8 cellular contexts compared by ENCODE assay signal in genomic region chr13:108495686-108496363, GRCh38.
DNase-seq lines count a peak whose midpoint lies in the region; ATAC-seq and TF ChIP-seq lines count a peak whose summit lies in the region.

No MANE protein-coding gene starts in this region.

- CTCF ChIA-PET in A673 (lab: Charles Lee): interaction anchor here (0.6 to 0.8 kb wide), 3 partner anchors 338 to 403 kb away, joined by 3 to 4 read pairs (median 3); no protein-coding TSS in a partner anchor

- H3K36me3 ChIP-seq in A673 (ENCODE audit: insufficient read depth, low read length, poor library complexity, severe bottlenecking): no peaks in the 10 kb centered on the region
- no peaks in the 10 kb centered on the region for H3K36me3 ChIP-seq in MG63
- H3K36me3 ChIP-seq in muscle layer of duodenum (ENCODE audit: control insufficient read depth in 1 of 2, insufficient read depth in 2 of 2, low read length in 2 of 2): no peaks in the 10 kb centered on the region
- H3K36me3 ChIP-seq in ovary: no peaks in the 10 kb centered on the region
- no peaks in the 10 kb centered on the region for H3K36me3 ChIP-seq in psoas muscle (ENCODE audit: insufficient read depth in 1 of 2, low read depth in 1 of 2)

- no peak overlapping the region for H3K27ac ChIP-seq in A673 (ENCODE audit: low read depth, low read length, poor library complexity, severe bottlenecking)
- no peak overlapping the region for H3K27ac ChIP-seq in muscle layer of duodenum (ENCODE audit: low read length)
- H3K27ac ChIP-seq in ovary: no peak overlapping the region
- H3K27ac ChIP-seq in psoas muscle: no peak overlapping the region

- WGBS in ovary, 3 donors: 1 to 2% (median 1%) methylated on average over 43 to 84 of the region's 84 CpGs
- 1% methylated on average over 38 to 84 of the region's 84 CpGs for WGBS in psoas muscle, 3 donors

- TF ChIP-seq POLR2A in ovary (IDR thresholded peaks at IDR 0.05): no peak

- no peaks in the 10 kb centered on the region for H3K9me3 ChIP-seq in A673 (ENCODE audit: low read depth, low read length, poor library complexity, severe bottlenecking)
- no peaks in the 10 kb centered on the region for H3K9me3 ChIP-seq in MG63
- no peaks in the 10 kb centered on the region for H3K9me3 ChIP-seq in muscle layer of duodenum (ENCODE audit: control insufficient read depth in 1 of 2, low read length in 2 of 2)
- no peaks in the 10 kb centered on the region for H3K9me3 ChIP-seq in ovary
- H3K9me3 ChIP-seq in psoas muscle: no peaks in the 10 kb centered on the region

- H3K27me3 ChIP-seq in A673 (replicated peaks; ENCODE audit: insufficient read depth, low read depth, low read length, poor library complexity) (peaks cover 37% of the 10 kb centered on the region), MG63 (no peaks in the 10 kb centered on the region), muscle layer of duodenum (ENCODE audit: low read depth, low read length) (no peaks in the 10 kb centered on the region), ovary (no peaks in the 10 kb centered on the region), psoas muscle (ENCODE audit: insufficient read depth in 3 of 3, low read length in 2 of 3) (peaks cover 0 to 31% (median 4%) of the 10 kb centered on the region in 3 donors)

- H3K4me1 ChIP-seq in A673 (ENCODE audit: insufficient read depth, low read length, poor library complexity, severe bottlenecking) (peaks cover 9% of the 10 kb centered on the region), muscle layer of duodenum (ENCODE audit: control insufficient read depth in 1 of 2, insufficient read depth in 2 of 2, low read length in 2 of 2) (peaks cover 0 to 17% of the 10 kb centered on the region in 2 donors), ovary (ENCODE audit: insufficient read depth) (no peaks in the 10 kb centered on the region), psoas muscle (no peaks in the 10 kb centered on the region)

- H3K4me3 ChIP-seq in A673 (ENCODE audit: low read depth, low read length, poor library complexity, severe bottlenecking): peak overlapping the region; percentile 47
- H3K4me3 ChIP-seq in MG63: peak overlapping the region; percentile 50
- H3K4me3 ChIP-seq in choroid plexus epithelial cell (ENCODE audit: low read depth, low read length): peak overlapping the region; percentile 51
- H3K4me3 ChIP-seq in muscle layer of duodenum (ENCODE audit: low read depth in 1 of 2, low read length in 2 of 2): peak overlapping the region; percentile 18 to 64
- H3K4me3 ChIP-seq in ovary: no peak overlapping the region
- H3K4me3 ChIP-seq in psoas muscle: no peak overlapping the region

- peak; percentile 5 for DNase-seq in A673 (ENCODE audit: low spot score)
- DNase-seq in MG63: peak; percentile 32
- peak; percentile 23 for DNase-seq in choroid plexus epithelial cell (ENCODE audit: low read depth)
- DNase-seq in ovary: no peak
- DNase-seq in psoas muscle: no peak
- DNase-seq in NK-92 (lab: John Stamatoyannopoulos, UW; ENCODE audit: unreplicated experiment): no peak

- intact Hi-C loops in A673 (cut with micrococcal nuclease; ENCODE audit: unreplicated experiment): no loop called here
- intact Hi-C loops in ovary (cut with DNase I): no loop called here
- intact Hi-C loops in psoas muscle (cut with DNase I): no loop called here

- no TSS peak for BruUV-seq in A673 (replicated peaks; lab: Mats Ljungman, UMichigan)

- TF ChIP-seq EP300 in ovary (IDR thresholded peaks at IDR 0.05): no peak

- TF ChIP-seq CTCF in A673 (conservative IDR thresholded peaks at IDR 0.05; ENCODE audit: low read depth, low read length) (no peak), choroid plexus epithelial cell (conservative IDR thresholded peaks at IDR 0.05; ENCODE audit: low read depth, low read length) (no peak), ovary (IDR thresholded peaks at IDR 0.05) (no peak), psoas muscle (IDR thresholded peaks at IDR 0.05) (no peak)

- POLR2A ChIA-PET in A673 (lab: Charles Lee; ENCODE audit: low non-redundant PET): no interaction called here

- no peak for ATAC-seq in psoas muscle
- ATAC-seq in HG03135 (IDR thresholded peaks at IDR 0.05; ENCODE audit: unreplicated experiment): no peak

Comparison
In these comparisons a context has a peak if more than half of its experiments do, and no peak if none do; other contexts are left out.
1. DNase-seq: peak in A673 (single experiment), MG63 (single experiment) and choroid plexus epithelial cell (single experiment); none in ovary (0 of 5), psoas muscle (0 of 2) and NK-92 (single experiment).
2. H3K4me3 ChIP-seq: peak in A673 (single experiment), MG63 (single experiment), choroid plexus epithelial cell (single experiment) and muscle layer of duodenum (2 of 2); none in ovary (single experiment) and psoas muscle (single experiment).